ENCODE assay signal across 1 cellular context in genomic region chr6:131061041-131061770, GRCh38.
TF ChIP-seq lines count a peak whose summit lies in the region.

No MANE protein-coding gene starts in this region.

TF ChIP-seq in HepG2, 621 proteins besides CTCF, POLR2A, EP300 and RAD21 (continued from another document):
- TF ChIP-seq HNRNPLL (IDR thresholded peaks at IDR 0.05; ENCODE audit: low read depth, low read length, poor library complexity, severe bottlenecking) = peak; percentile 24
- 0 out of 2 replicates have a peak, but pooled peaks have one; percentile 51 for TF ChIP-seq IRF2 (CRISPR knock-in tag; IDR thresholded peaks at IDR 0.05)
- TF ChIP-seq, protein P1, sequence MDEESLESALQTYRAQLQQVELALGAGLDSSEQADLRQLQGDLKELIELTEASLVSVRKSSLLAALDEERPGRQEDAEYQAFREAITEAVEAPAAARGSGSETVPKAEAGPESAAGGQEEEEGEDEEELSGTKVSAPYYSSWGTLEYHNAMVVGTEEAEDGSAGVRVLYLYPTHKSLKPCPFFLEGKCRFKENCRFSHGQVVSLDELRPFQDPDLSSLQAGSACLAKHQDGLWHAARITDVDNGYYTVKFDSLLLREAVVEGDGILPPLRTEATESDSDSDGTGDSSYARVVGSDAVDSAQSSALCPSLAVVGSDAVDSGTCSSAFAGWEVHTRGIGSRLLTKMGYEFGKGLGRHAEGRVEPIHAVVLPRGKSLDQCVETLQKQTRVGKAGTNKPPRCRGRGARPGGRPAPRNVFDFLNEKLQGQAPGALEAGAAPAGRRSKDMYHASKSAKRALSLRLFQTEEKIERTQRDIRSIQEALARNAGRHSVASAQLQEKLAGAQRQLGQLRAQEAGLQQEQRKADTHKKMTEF (CRISPR knock-in tag; IDR thresholded peaks at IDR 0.05) = 0 out of 2 replicates have a peak, but pooled peaks have one; percentile 14
- TF ChIP-seq ATF1 (CRISPR knock-in tag; IDR thresholded peaks at IDR 0.05) = 0 out of 2 replicates have a peak, but pooled peaks have one; percentile 53
- no peak for TF ChIP-seq IKZF4 (CRISPR knock-in tag; IDR thresholded peaks at IDR 0.05; ENCODE audit: borderline replicate concordance, low read depth, not compliant biosample characterization)
- peak; percentile 29; the same call in 1 of the 2 replicates for TF ChIP-seq ARID4A (CRISPR knock-in tag; IDR thresholded peaks at IDR 0.05; ENCODE audit: borderline replicate concordance)
- TF ChIP-seq, protein P2, sequence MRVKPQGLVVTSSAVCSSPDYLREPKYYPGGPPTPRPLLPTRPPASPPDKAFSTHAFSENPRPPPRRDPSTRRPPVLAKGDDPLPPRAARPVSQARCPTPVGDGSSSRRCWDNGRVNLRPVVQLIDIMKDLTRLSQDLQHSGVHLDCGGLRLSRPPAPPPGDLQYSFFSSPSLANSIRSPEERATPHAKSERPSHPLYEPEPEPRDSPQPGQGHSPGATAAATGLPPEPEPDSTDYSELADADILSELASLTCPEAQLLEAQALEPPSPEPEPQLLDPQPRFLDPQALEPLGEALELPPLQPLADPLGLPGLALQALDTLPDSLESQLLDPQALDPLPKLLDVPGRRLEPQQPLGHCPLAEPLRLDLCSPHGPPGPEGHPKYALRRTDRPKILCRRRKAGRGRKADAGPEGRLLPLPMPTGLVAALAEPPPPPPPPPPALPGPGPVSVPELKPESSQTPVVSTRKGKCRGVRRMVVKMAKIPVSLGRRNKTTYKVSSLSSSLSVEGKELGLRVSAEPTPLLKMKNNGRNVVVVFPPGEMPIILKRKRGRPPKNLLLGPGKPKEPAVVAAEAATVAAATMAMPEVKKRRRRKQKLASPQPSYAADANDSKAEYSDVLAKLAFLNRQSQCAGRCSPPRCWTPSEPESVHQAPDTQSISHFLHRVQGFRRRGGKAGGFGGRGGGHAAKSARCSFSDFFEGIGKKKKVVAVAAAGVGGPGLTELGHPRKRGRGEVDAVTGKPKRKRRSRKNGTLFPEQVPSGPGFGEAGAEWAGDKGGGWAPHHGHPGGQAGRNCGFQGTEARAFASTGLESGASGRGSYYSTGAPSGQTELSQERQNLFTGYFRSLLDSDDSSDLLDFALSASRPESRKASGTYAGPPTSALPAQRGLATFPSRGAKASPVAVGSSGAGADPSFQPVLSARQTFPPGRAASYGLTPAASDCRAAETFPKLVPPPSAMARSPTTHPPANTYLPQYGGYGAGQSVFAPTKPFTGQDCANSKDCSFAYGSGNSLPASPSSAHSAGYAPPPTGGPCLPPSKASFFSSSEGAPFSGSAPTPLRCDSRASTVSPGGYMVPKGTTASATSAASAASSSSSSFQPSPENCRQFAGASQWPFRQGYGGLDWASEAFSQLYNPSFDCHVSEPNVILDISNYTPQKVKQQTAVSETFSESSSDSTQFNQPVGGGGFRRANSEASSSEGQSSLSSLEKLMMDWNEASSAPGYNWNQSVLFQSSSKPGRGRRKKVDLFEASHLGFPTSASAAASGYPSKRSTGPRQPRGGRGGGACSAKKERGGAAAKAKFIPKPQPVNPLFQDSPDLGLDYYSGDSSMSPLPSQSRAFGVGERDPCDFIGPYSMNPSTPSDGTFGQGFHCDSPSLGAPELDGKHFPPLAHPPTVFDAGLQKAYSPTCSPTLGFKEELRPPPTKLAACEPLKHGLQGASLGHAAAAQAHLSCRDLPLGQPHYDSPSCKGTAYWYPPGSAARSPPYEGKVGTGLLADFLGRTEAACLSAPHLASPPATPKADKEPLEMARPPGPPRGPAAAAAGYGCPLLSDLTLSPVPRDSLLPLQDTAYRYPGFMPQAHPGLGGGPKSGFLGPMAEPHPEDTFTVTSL (CRISPR knock-in tag; IDR thresholded peaks at IDR 0.05; ENCODE audit: borderline replicate concordance) = peak; percentile 47; the same call in 1 of the 2 replicates
- TF ChIP-seq HOXA9 (CRISPR knock-in tag; IDR thresholded peaks at IDR 0.05; ENCODE audit: borderline replicate concordance) = no peak
- TF ChIP-seq SAP130 (CRISPR knock-in tag; IDR thresholded peaks at IDR 0.05; ENCODE audit: low read depth) = peak; percentile 78
- TF ChIP-seq ZNF136 (CRISPR knock-in tag; IDR thresholded peaks at IDR 0.05; ENCODE audit: low read depth) = 0 out of 2 replicates have a peak, but pooled peaks have one; percentile 79
- no peak for TF ChIP-seq ZNF317 (CRISPR knock-in tag; IDR thresholded peaks at IDR 0.05)
- peak; percentile 55; the same call in 1 of the 2 replicates for TF ChIP-seq KAT8 (CRISPR knock-in tag; IDR thresholded peaks at IDR 0.05)
- no peak for TF ChIP-seq CBX2 (IDR thresholded peaks at IDR 0.05; ENCODE audit: low read depth, low read length)
- TF ChIP-seq CBX2 (CRISPR knock-in tag; IDR thresholded peaks at IDR 0.05; ENCODE audit: low read depth) = 0 out of 2 replicates have a peak, but pooled peaks have one; percentile 40
- TF ChIP-seq SP140L (CRISPR knock-in tag; IDR thresholded peaks at IDR 0.05; ENCODE audit: borderline replicate concordance) = no peak
- TF ChIP-seq RCOR2 (CRISPR knock-in tag; IDR thresholded peaks at IDR 0.05) = 0 out of 2 replicates have a peak, but pooled peaks have one; percentile 5
- TF ChIP-seq, protein P3, sequence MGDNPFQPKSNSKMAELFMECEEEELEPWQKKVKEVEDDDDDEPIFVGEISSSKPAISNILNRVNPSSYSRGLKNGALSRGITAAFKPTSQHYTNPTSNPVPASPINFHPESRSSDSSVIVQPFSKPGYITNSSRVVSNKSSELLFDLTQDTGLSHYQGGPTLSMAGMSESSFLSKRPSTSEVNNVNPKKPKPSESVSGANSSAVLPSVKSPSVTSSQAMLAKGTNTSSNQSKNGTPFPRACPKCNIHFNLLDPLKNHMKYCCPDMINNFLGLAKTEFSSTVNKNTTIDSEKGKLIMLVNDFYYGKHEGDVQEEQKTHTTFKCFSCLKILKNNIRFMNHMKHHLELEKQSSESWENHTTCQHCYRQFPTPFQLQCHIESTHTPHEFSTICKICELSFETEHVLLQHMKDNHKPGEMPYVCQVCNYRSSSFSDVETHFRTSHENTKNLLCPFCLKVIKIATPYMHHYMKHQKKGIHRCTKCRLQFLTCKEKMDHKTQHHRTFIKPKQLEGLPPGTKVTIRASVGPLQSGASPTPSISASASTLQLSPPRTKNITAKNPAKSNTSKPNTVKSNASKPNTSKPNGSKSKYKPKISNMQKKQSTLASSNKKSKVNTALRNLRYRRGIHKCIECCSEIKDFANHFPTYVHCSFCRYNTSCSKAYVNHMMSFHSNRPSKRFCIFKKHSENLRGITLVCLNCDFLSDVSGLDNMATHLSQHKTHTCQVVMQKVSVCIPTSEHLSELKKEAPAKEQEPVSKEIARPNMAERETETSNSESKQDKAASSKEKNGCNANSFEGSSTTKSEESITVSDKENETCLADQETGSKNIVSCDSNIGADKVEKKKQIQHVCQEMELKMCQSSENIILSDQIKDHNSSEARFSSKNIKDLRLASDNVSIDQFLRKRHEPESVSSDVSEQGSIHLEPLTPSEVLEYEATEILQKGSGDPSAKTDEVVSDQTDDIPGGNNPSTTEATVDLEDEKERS (CRISPR knock-in tag; IDR thresholded peaks at IDR 0.05) = peak; percentile 61
- peak; percentile 29; the same call in 1 of the 2 replicates for TF ChIP-seq ZMYM3 (CRISPR knock-in tag; IDR thresholded peaks at IDR 0.05)
- peak; percentile 41; the same call in 1 of the 2 replicates for TF ChIP-seq ELF3 (CRISPR knock-in tag; IDR thresholded peaks at IDR 0.05)
- 0 out of 2 replicates have a peak, but pooled peaks have one; percentile 18 for TF ChIP-seq PAXIP1 (CRISPR knock-in tag; conservative IDR thresholded peaks at IDR 0.05)
- no peak for TF ChIP-seq KLF12 (CRISPR knock-in tag; IDR thresholded peaks at IDR 0.05; ENCODE audit: borderline replicate concordance)
- TF ChIP-seq ZNF619 (CRISPR knock-in tag; IDR thresholded peaks at IDR 0.05) = no peak
- peak; percentile 72; the same call in 1 of the 2 replicates for TF ChIP-seq ZNF292 (CRISPR knock-in tag; IDR thresholded peaks at IDR 0.05; ENCODE audit: borderline replicate concordance, low read depth)
- TF ChIP-seq BCL6 (CRISPR knock-in tag; IDR thresholded peaks at IDR 0.05) = peak; percentile 85
TF ChIP-seq in HepG2: peak in this region for 46.
